Comparison of ENCODE assay signal across 1 cellular context in the genomic region with DNA sequence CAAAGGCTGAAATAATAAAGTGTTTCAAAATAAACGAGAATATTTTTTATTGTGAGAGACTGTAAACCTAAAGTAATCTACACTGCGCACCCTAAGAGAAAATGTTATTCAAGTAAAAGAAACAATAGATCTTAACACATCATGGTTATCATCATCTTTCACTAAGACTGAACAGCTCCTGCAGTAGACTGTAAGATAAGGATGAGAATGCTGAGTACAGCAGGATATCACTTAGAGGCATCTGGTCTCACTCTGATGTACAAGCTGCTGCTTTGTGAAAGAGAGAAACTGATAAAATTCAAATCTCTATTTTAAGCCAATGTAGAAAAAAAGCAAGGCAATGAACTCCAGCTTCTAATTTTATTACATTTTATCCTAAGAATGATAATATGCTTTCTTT.
TF ChIP-seq lines count a peak whose summit lies in the region.

No MANE protein-coding gene starts in this region.

TF ChIP-seq in K562, 482 proteins besides CTCF, POLR2A, EP300 and RAD21 (continued from another document):
- TF ChIP-seq, protein P1, sequence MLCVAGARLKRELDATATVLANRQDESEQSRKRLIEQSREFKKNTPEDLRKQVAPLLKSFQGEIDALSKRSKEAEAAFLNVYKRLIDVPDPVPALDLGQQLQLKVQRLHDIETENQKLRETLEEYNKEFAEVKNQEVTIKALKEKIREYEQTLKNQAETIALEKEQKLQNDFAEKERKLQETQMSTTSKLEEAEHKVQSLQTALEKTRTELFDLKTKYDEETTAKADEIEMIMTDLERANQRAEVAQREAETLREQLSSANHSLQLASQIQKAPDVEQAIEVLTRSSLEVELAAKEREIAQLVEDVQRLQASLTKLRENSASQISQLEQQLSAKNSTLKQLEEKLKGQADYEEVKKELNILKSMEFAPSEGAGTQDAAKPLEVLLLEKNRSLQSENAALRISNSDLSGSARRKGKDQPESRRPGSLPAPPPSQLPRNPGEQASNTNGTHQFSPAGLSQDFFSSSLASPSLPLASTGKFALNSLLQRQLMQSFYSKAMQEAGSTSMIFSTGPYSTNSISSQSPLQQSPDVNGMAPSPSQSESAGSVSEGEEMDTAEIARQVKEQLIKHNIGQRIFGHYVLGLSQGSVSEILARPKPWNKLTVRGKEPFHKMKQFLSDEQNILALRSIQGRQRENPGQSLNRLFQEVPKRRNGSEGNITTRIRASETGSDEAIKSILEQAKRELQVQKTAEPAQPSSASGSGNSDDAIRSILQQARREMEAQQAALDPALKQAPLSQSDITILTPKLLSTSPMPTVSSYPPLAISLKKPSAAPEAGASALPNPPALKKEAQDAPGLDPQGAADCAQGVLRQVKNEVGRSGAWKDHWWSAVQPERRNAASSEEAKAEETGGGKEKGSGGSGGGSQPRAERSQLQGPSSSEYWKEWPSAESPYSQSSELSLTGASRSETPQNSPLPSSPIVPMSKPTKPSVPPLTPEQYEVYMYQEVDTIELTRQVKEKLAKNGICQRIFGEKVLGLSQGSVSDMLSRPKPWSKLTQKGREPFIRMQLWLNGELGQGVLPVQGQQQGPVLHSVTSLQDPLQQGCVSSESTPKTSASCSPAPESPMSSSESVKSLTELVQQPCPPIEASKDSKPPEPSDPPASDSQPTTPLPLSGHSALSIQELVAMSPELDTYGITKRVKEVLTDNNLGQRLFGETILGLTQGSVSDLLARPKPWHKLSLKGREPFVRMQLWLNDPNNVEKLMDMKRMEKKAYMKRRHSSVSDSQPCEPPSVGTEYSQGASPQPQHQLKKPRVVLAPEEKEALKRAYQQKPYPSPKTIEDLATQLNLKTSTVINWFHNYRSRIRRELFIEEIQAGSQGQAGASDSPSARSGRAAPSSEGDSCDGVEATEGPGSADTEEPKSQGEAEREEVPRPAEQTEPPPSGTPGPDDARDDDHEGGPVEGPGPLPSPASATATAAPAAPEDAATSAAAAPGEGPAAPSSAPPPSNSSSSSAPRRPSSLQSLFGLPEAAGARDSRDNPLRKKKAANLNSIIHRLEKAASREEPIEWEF (CRISPR knock-in tag; IDR thresholded peaks at IDR 0.05) = no peak
- no peak for TF ChIP-seq TGIF2 (CRISPR knock-in tag; IDR thresholded peaks at IDR 0.05)
- TF ChIP-seq RFX7 (CRISPR knock-in tag; IDR thresholded peaks at IDR 0.05) = no peak
- TF ChIP-seq, protein P2, sequence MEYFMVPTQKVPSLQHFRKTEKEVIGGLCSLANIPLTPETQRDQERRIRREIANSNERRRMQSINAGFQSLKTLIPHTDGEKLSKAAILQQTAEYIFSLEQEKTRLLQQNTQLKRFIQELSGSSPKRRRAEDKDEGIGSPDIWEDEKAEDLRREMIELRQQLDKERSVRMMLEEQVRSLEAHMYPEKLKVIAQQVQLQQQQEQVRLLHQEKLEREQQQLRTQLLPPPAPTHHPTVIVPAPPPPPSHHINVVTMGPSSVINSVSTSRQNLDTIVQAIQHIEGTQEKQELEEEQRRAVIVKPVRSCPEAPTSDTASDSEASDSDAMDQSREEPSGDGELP (CRISPR knock-in tag; IDR thresholded peaks at IDR 0.05; ENCODE audit: borderline replicate concordance) = no peak
- TF ChIP-seq SMAD3 (CRISPR knock-in tag; conservative IDR thresholded peaks at IDR 0.05) = no peak
- TF ChIP-seq, protein P3, sequence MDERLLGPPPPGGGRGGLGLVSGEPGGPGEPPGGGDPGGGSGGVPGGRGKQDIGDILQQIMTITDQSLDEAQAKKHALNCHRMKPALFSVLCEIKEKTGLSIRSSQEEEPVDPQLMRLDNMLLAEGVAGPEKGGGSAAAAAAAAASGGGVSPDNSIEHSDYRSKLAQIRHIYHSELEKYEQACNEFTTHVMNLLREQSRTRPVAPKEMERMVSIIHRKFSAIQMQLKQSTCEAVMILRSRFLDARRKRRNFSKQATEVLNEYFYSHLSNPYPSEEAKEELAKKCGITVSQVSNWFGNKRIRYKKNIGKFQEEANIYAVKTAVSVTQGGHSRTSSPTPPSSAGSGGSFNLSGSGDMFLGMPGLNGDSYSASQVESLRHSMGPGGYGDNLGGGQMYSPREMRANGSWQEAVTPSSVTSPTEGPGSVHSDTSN (CRISPR knock-in tag; IDR thresholded peaks at IDR 0.05; ENCODE audit: low read depth) = no peak
- TF ChIP-seq, protein P3 (tag; conservative IDR thresholded peaks at IDR 0.05; ENCODE audit: low read depth) = 0 out of 2 replicates have a peak, but pooled peaks have one; percentile 24
- TF ChIP-seq NELFE (IDR thresholded peaks at IDR 0.05; ENCODE audit: insufficient read depth, insufficient read length) = no peak
- TF ChIP-seq, protein P4, sequence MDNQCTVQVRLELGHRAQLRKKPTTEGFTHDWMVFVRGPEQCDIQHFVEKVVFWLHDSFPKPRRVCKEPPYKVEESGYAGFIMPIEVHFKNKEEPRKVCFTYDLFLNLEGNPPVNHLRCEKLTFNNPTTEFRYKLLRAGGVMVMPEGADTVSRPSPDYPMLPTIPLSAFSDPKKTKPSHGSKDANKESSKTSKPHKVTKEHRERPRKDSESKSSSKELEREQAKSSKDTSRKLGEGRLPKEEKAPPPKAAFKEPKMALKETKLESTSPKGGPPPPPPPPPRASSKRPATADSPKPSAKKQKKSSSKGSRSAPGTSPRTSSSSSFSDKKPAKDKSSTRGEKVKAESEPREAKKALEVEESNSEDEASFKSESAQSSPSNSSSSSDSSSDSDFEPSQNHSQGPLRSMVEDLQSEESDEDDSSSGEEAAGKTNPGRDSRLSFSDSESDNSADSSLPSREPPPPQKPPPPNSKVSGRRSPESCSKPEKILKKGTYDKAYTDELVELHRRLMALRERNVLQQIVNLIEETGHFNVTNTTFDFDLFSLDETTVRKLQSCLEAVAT (IDR thresholded peaks at IDR 0.05) = no peak
- no peak for TF ChIP-seq HDAC6 (IDR thresholded peaks at IDR 0.05; ENCODE audit: low read depth, low read length)
- TF ChIP-seq, protein P5, sequence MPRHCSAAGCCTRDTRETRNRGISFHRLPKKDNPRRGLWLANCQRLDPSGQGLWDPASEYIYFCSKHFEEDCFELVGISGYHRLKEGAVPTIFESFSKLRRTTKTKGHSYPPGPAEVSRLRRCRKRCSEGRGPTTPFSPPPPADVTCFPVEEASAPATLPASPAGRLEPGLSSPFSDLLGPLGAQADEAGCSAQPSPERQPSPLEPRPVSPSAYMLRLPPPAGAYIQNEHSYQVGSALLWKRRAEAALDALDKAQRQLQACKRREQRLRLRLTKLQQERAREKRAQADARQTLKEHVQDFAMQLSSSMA (CRISPR knock-in tag; IDR thresholded peaks at IDR 0.05) = no peak
- TF ChIP-seq MEIS2 (IDR thresholded peaks at IDR 0.05; ENCODE audit: partially characterized antibody) = peak; percentile 41
- TF ChIP-seq, protein P6, sequence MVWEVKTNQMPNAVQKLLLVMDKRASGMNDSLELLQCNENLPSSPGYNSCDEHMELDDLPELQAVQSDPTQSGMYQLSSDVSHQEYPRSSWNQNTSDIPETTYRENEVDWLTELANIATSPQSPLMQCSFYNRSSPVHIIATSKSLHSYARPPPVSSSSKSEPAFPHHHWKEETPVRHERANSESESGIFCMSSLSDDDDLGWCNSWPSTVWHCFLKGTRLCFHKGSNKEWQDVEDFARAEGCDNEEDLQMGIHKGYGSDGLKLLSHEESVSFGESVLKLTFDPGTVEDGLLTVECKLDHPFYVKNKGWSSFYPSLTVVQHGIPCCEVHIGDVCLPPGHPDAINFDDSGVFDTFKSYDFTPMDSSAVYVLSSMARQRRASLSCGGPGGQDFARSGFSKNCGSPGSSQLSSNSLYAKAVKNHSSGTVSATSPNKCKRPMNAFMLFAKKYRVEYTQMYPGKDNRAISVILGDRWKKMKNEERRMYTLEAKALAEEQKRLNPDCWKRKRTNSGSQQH (CRISPR knock-in tag; IDR thresholded peaks at IDR 0.05) = no peak
- TF ChIP-seq TAF15 (IDR thresholded peaks at IDR 0.05; ENCODE audit: low read depth, low read length) = no peak
- TF ChIP-seq, protein P7, sequence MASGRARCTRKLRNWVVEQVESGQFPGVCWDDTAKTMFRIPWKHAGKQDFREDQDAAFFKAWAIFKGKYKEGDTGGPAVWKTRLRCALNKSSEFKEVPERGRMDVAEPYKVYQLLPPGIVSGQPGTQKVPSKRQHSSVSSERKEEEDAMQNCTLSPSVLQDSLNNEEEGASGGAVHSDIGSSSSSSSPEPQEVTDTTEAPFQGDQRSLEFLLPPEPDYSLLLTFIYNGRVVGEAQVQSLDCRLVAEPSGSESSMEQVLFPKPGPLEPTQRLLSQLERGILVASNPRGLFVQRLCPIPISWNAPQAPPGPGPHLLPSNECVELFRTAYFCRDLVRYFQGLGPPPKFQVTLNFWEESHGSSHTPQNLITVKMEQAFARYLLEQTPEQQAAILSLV (tag; IDR thresholded peaks at IDR 0.05) = no peak
- TF ChIP-seq, protein P8, sequence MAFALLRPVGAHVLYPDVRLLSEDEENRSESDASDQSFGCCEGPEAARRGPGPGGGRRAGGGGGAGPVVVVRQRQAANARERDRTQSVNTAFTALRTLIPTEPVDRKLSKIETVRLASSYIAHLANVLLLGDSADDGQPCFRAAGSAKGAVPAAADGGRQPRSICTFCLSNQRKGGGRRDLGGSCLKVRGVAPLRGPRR (CRISPR knock-in tag; IDR thresholded peaks at IDR 0.05) = no peak
- TF ChIP-seq, protein P9, sequence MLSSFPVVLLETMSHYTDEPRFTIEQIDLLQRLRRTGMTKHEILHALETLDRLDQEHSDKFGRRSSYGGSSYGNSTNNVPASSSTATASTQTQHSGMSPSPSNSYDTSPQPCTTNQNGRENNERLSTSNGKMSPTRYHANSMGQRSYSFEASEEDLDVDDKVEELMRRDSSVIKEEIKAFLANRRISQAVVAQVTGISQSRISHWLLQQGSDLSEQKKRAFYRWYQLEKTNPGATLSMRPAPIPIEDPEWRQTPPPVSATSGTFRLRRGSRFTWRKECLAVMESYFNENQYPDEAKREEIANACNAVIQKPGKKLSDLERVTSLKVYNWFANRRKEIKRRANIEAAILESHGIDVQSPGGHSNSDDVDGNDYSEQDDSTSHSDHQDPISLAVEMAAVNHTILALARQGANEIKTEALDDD (IDR thresholded peaks at IDR 0.05) = no peak
- no peak for TF ChIP-seq PRMT5 (CRISPR knock-in tag; IDR thresholded peaks at IDR 0.05)
- TF ChIP-seq KLF13 (tag; IDR thresholded peaks at IDR 0.05; ENCODE audit: borderline replicate concordance, low read depth) = no peak
- TF ChIP-seq MTA2 (IDR thresholded peaks at IDR 0.05; ENCODE audit: low read depth) = peak; percentile 59; the same call in 1 of the 2 replicates
- TF ChIP-seq ZNF124 (CRISPR knock-in tag; IDR thresholded peaks at IDR 0.05) = no peak
- no peak for TF ChIP-seq FOXA1 (IDR thresholded peaks at IDR 0.05; ENCODE audit: borderline replicate concordance)
- TF ChIP-seq NFE2L1 (tag; IDR thresholded peaks at IDR 0.05; ENCODE audit: borderline replicate concordance, low read depth) = no peak
- TF ChIP-seq, protein P10, sequence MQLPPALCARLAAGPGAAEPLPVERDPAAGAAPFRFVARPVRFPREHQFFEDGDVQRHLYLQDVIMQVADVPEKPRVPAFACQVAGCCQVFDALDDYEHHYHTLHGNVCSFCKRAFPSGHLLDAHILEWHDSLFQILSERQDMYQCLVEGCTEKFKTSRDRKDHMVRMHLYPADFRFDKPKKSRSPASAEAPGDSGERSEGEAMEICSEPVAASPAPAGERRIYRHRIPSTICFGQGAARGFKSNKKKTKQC (CRISPR knock-in tag; IDR thresholded peaks at IDR 0.05) = no peak
- TF ChIP-seq PTRF (tag; IDR thresholded peaks at IDR 0.05) = no peak
TF ChIP-seq in K562: peak in this region for 14.
